Comparison of ENCODE assay signal across 8 cellular contexts in genomic region chr5:148482697-148483462, GRCh38.
DNase-seq lines count a peak whose midpoint lies in the region; ATAC-seq, FAIRE-seq and TF ChIP-seq lines count a peak whose summit lies in the region.
"Had no signal": no experiment of that assay in that cellular context is flagged by ENCODE, and none has a peak within 500 bp of the region (broad histone marks: within the 10 kb centered on the region; RNA-seq: fewer than 3 reads in every experiment).

No MANE protein-coding gene starts in this region.

- H3K4me3 ChIP-seq in fibroblast of mammary gland (ENCODE audit: control insufficient read depth, low read depth, low read length) = no peak overlapping the region
- peak overlapping the region; percentile 2 for H3K4me3 ChIP-seq in upper lobe of right lung

- H3K27me3 ChIP-seq in upper lobe of right lung = peaks cover 11% of the 10 kb centered on the region

- H3K27ac Mint-ChIP-seq in osteocyte (ENCODE audit: unreplicated experiment) = no peak overlapping the region

- H3K4me1 ChIP-seq in upper lobe of right lung = no peaks in the 10 kb centered on the region

- intact Hi-C loops in upper lobe of right lung (cut with DNase I) = no loop called here

- TF ChIP-seq CTCF in fibroblast of mammary gland (conservative IDR thresholded peaks at IDR 0.05; ENCODE audit: control insufficient read depth, insufficient read depth, low read depth, low read length) = peak; percentile 81
- peak; percentile 53 for TF ChIP-seq CTCF in osteocyte (IDR thresholded peaks at IDR 0.05)
- TF ChIP-seq CTCF in upper lobe of right lung (IDR thresholded peaks at IDR 0.05) = peak; percentile 78

- H3K36me3 ChIP-seq in upper lobe of right lung = no peaks in the 10 kb centered on the region

- no peaks in the 10 kb centered on the region for H3K9me3 Mint-ChIP-seq in osteocyte (ENCODE audit: unreplicated experiment)

- H3K27ac ChIP-seq in upper lobe of right lung = no peak overlapping the region

- peaks cover 10% of the 10 kb centered on the region for H3K4me1 Mint-ChIP-seq in osteocyte (ENCODE audit: unreplicated experiment)

- ATAC-seq in HG02763 (IDR thresholded peaks at IDR 0.05; ENCODE audit: unreplicated experiment) = peak; percentile 58
- peak; percentile 88 for ATAC-seq in upper lobe of right lung

- peak; percentile 66 for FAIRE-seq in GM18507 (lab: Jason Lieb, UNC)
- FAIRE-seq: islet of Langerhans had no signal

- no peaks in the 10 kb centered on the region for H3K36me3 Mint-ChIP-seq in osteocyte (ENCODE audit: unreplicated experiment)

- H3K9me3 ChIP-seq in upper lobe of right lung = no peaks in the 10 kb centered on the region

- H3K4me3 Mint-ChIP-seq in osteocyte (ENCODE audit: unreplicated experiment) = no peak overlapping the region

- H3K27me3 Mint-ChIP-seq in osteocyte (ENCODE audit: unreplicated experiment) = peaks cover 23% of the 10 kb centered on the region

- DNase-seq in GM18507 (ENCODE audit: extremely low spot score, insufficient read length, low read depth) (peak; percentile 2), NCI-H526 treated with DMSO at 0.1 percent for 48 hours (lab: John Stamatoyannopoulos, UW) (peak; percentile 9), fibroblast of mammary gland (ENCODE audit: low read depth) (peak; percentile 53), osteocyte (ENCODE audit: extremely low spot score, unreplicated experiment) (no peak), upper lobe of right lung (peak; percentile 75)
- DNase-seq in activated CD8-positive, alpha-beta memory T cell treated with anti-CD3 and anti-CD28 coated beads, Interleukin-2, amount 50 U/mL, for 48 hours = peak; percentile 83
